Comparison of ENCODE assay signal across 10 cellular contexts in the genomic region with DNA sequence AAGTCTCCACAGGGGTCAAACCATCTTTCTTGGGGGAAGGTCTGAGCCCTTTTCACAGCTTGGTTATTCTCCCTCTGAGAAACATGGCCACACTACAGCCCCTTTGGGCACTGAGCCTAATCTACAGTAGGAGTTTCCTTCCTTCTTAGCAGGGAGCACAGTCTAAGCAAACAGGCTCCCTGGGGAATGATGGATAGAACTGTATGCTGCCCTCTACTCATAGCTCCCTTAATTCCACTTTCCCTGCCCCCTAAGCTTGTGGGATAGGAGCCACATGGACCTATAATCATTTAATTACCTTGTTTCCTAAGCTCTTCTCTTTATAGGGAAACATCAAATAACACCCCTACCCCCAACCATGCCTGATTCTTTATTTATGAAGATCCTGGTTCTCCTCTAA.
DNase-seq lines count a peak whose midpoint lies in the region; ATAC-seq lines count a peak whose summit lies in the region.
"Had no signal": no experiment of that assay in that cellular context is flagged by ENCODE, and none has a peak within 500 bp of the region (broad histone marks: within the 10 kb centered on the region; RNA-seq: fewer than 3 reads in every experiment).

No MANE protein-coding gene starts in this region.

- no peak overlapping the region for H3K4me3 Mint-ChIP-seq in stimulated activated effector memory CD8-positive, alpha-beta T cell treated with anti-CD3 and anti-CD28 coated beads, Interleukin-12 subunit alpha, Interleukin-12 subunit beta, amount 100 ng/mL, for 72 hours
- H3K4me3 Mint-ChIP-seq: CD8-positive, alpha-beta T cell had no signal

- H3K4me1 Mint-ChIP-seq in stimulated activated effector memory CD8-positive, alpha-beta T cell treated with anti-CD3 and anti-CD28 coated beads, Interleukin-12 subunit alpha, Interleukin-12 subunit beta, amount 100 ng/mL, for 72 hours: no peaks in the 10 kb centered on the region

- DNase-seq in NCI-H1417 (lab: John Stamatoyannopoulos, UW) (peak in 2 of 3 experiments; percentile 51 to 82), NCI-H1417 treated with DMSO at 0.1 percent for 48 hours (lab: John Stamatoyannopoulos, UW) (no peak), D341Med (ENCODE audit: low spot score) (peak; percentile 74), NCI-H69 (lab: John Stamatoyannopoulos, UW) (peak; percentile 99), UCSD-AML1 (lab: John Stamatoyannopoulos, UW; ENCODE audit: unreplicated experiment) (no peak)
- no peak for DNase-seq in stimulated activated effector memory CD8-positive, alpha-beta T cell treated with anti-CD3 and anti-CD28 coated beads, Interleukin-12 subunit alpha, Interleukin-12 subunit beta, amount 100 ng/mL, for 72 hours (ENCODE audit: low spot score in 2 of 2)
- DNase-seq: CD8-positive, alpha-beta T cell; GM23248 had no signal

- peak; percentile 28 for ATAC-seq in stimulated activated effector memory CD8-positive, alpha-beta T cell treated with anti-CD3 and anti-CD28 coated beads, Interleukin-12 subunit alpha, Interleukin-12 subunit beta, amount 100 ng/mL, for 72 hours
- ATAC-seq in HG02759 (IDR thresholded peaks at IDR 0.05; ENCODE audit: unreplicated experiment): no peak
- ATAC-seq: A549; CD8-positive, alpha-beta T cell had no signal

- no peaks in the 10 kb centered on the region for H3K36me3 Mint-ChIP-seq in stimulated activated effector memory CD8-positive, alpha-beta T cell treated with anti-CD3 and anti-CD28 coated beads, Interleukin-12 subunit alpha, Interleukin-12 subunit beta, amount 100 ng/mL, for 72 hours
- H3K36me3 Mint-ChIP-seq: CD8-positive, alpha-beta T cell had no signal

- peaks cover 2% of the 10 kb centered on the region for H3K9me3 Mint-ChIP-seq in stimulated activated effector memory CD8-positive, alpha-beta T cell treated with anti-CD3 and anti-CD28 coated beads, Interleukin-12 subunit alpha, Interleukin-12 subunit beta, amount 100 ng/mL, for 72 hours

- no peak overlapping the region for H3K27ac Mint-ChIP-seq in stimulated activated effector memory CD8-positive, alpha-beta T cell treated with anti-CD3 and anti-CD28 coated beads, Interleukin-12 subunit alpha, Interleukin-12 subunit beta, amount 100 ng/mL, for 72 hours
- H3K27ac Mint-ChIP-seq: CD8-positive, alpha-beta T cell had no signal

Comparison
In these comparisons a context has a peak if more than half of its experiments do, and no peak if none do; other contexts are left out.
1. DNase-seq: peak in NCI-H1417 (2 of 3), D341Med (single experiment) and NCI-H69 (single experiment); none in NCI-H1417 treated with DMSO at 0.1 percent for 48 hours (single experiment), stimulated activated effector memory CD8-positive, alpha-beta T cell treated with anti-CD3 and anti-CD28 coated beads, Interleukin-12 subunit alpha, Interleukin-12 subunit beta, amount 100 ng/mL, for 72 hours (0 of 2) and UCSD-AML1 (single experiment).